Comparison of ENCODE assay signal across 10 cellular contexts in the genomic region with DNA sequence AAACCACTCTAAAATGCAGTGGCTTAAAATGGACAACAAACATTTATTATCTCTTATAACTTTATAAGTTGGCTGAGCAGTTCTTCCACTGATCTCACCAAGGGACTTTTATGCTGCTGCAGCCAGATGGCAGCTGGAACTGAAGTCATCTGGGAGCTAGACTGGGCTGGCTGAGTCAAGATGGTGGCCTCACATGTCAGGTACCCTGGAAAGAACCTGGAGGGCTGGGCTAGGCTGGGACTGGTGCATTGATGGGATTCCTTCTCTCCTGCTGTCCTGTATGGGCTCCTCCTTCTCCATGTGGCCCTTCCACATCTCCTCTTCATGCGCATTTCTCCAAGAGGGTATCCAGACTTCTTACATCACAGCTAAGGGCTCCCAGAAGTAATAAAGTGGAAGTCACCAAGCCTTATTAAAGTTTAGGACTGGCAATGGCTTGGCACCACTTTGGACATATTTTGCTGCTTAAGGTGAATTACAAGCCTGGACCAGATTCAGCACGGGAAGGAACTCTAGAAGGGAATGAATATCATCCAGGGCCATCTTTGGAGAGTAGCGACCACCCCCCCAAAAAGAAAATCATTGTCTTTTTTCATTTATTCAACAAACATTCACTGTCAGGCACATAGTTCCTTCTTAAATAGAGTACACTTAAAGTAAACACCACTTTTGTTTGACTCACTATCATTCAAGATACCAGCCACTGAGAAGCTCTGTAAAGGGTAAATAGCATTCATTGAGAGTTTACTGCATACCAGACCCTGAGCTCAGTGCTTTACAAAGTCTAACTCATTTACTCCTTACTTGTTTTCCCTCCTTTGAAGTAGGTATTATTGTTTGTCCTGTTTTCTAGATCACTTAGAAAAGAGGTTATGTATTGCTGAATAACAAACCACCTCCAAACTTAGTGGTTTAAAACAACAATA.
DNase-seq lines count a peak whose midpoint lies in the region; TF ChIP-seq lines count a peak whose summit lies in the region.
"Had no signal": no experiment of that assay in that cellular context is flagged by ENCODE, and none has a peak within 500 bp of the region (broad histone marks: within the 10 kb centered on the region; RNA-seq: fewer than 3 reads in every experiment).

No MANE protein-coding gene starts in this region.

- H3K36me3 Mint-ChIP-seq in HFFc6 (ENCODE audit: low read depth), result peaks cover 24% of the 10 kb centered on the region

- H3K4me3 ChIP-seq in astrocyte of the spinal cord (ENCODE audit: low read depth, low read length), result no peak overlapping the region
- H3K4me3 ChIP-seq in skeletal muscle tissue (ENCODE audit: low read length in 3 of 3), result no peak overlapping the region

- no peaks in the 10 kb centered on the region for H3K36me3 ChIP-seq in skeletal muscle tissue (ENCODE audit: control insufficient read depth in 3 of 3, insufficient read depth in 3 of 3, low read length in 3 of 3)

- TF ChIP-seq CTCF in HFFc6 (IDR thresholded peaks at IDR 0.05) (no peak), astrocyte of the spinal cord (IDR thresholded peaks at IDR 0.05; ENCODE audit: low read depth, low read length) (no peak), GM20000 (IDR thresholded peaks at IDR 0.05; ENCODE audit: extremely low read depth, missing control alignments) (no peak)

- DNase-seq in HFFc6 (peak; percentile 51), astrocyte of the spinal cord (ENCODE audit: low read depth, low spot score) (peak; percentile 55), iris pigment epithelial cell (ENCODE audit: low read depth) (peak; percentile 88), NCI-H1417 (lab: John Stamatoyannopoulos, UW) (no peak), NCI-H345 (lab: John Stamatoyannopoulos, UW) (no peak), putamen (ENCODE audit: low spot score) (no peak), GM20000 (ENCODE audit: low spot score) (no peak)
- DNase-seq: NCI-H1694; stimulated activated CD4-positive, alpha-beta T cell treated with anti-CD3 and anti-CD28 coated beads, Interleukin-15, amount 100 ng/mL, for 24 hours had no signal

- H3K9ac ChIP-seq in skeletal muscle tissue (ENCODE audit: low read depth in 1 of 3, low read length in 3 of 3), result no peak overlapping the region

- H3K27me3 ChIP-seq in skeletal muscle tissue (ENCODE audit: control insufficient read depth in 3 of 3, insufficient read depth in 3 of 3, low read length in 3 of 3), result no peaks in the 10 kb centered on the region

- no peaks in the 10 kb centered on the region for H3K9me3 ChIP-seq in skeletal muscle tissue (ENCODE audit: control insufficient read depth in 3 of 3, low read length in 3 of 3)

- in situ Hi-C loops in astrocyte of the spinal cord (cut with HindIII; ENCODE audit: low sequenced_read_pairs), result no loop called here

- peak overlapping the region; percentile 99 for H3K27ac Mint-ChIP-seq in HFFc6

- peak overlapping the region; percentile 90 for H3K27ac ChIP-seq in skeletal muscle tissue (ENCODE audit: low read depth, low read length)

- peaks cover 58% of the 10 kb centered on the region for H3K4me1 Mint-ChIP-seq in HFFc6 (ENCODE audit: low read depth)

- H3K4me3 Mint-ChIP-seq in HFFc6, result no peak overlapping the region

- peaks cover 5% of the 10 kb centered on the region for H3K27me3 Mint-ChIP-seq in HFFc6 (ENCODE audit: insufficient read depth)

- peaks cover 28% of the 10 kb centered on the region for H3K9me3 Mint-ChIP-seq in HFFc6

- H3K4me1 ChIP-seq in skeletal muscle tissue (ENCODE audit: control insufficient read depth in 3 of 3, insufficient read depth in 3 of 3, low read length in 3 of 3), result peaks cover 40 to 43% (median 41%) of the 10 kb centered on the region in 3 donors

Comparison
In these comparisons a context has a peak if more than half of its experiments do, and no peak if none do; other contexts are left out.
1. DNase-seq: peak in HFFc6 (single experiment), astrocyte of the spinal cord (single experiment) and iris pigment epithelial cell (single experiment); none in NCI-H1417 (0 of 3), NCI-H345 (single experiment), putamen (single experiment) and GM20000 (single experiment).